Comparison of ENCODE assay signal across 16 cellular contexts in the genomic region with DNA sequence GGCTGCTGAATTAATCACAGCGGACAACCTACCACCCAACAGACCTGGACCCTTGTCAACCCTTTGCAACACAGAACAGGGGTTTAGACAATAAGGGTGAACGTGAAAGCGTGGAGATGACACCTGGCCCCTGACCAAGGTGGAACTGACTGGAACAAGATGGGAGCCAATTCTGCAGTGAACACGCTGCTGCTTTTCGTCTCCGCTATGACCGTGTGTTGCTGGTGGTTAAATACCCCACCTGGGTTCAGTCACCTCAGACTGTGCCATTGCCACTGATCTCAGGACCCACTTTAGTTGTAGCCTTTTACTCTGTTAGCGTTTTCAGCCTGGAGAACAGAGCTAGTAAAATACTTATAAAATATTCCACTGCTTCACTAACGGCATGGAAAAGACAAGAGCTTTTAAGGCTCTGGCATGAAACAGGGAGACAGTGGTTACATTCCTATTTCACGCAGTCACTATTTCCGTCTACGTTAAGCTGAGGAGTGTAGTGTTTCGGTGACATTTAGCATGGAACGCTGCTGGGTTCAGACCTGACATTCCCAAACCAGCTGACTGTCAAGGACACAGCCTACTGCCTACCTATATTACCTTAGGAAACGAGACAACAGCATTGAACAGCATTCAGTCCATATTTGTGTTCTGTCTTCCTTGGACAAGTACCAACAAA.
DNase-seq lines count a peak whose midpoint lies in the region; ATAC-seq and TF ChIP-seq lines count a peak whose summit lies in the region.
"Had no signal": no experiment of that assay in that cellular context is flagged by ENCODE, and none has a peak within 500 bp of the region (broad histone marks: within the 10 kb centered on the region; RNA-seq: fewer than 3 reads in every experiment).

No MANE protein-coding gene starts in this region.

- no peak for DNase-seq in mammary epithelial cell
- DNase-seq in breast epithelium (ENCODE audit: low spot score in 2 of 2), result no peak
- peak; percentile 55 for DNase-seq in brain microvascular endothelial cell
- peak; percentile 80 for DNase-seq in iris pigment epithelial cell (ENCODE audit: low read depth)
- peak; percentile 6 for DNase-seq in stromal cell of bone marrow (ENCODE audit: low read depth)
- no peak for DNase-seq in SHP77 (lab: John Stamatoyannopoulos, UW)
- DNase-seq in activated T-cell treated with anti-CD3 and anti-CD28 coated beads, Interleukin-2, amount 50 U/mL, for 48 hours, result no peak
- DNase-seq: 8988T; activated naive CD4-positive, alpha-beta T cell treated with anti-CD3 and anti-CD28 coated beads, Interleukin-2, amount 50 U/mL, for 16 hours; hypothalamus; NCI-H1105 treated with DMSO at 0.1 percent for 48 hours; small intestine; stimulated activated naive CD4-positive, alpha-beta T cell treated with Interleukin-2 at 50 U/mL for 16 hours; T-cell; uterus had no signal

- dilution Hi-C loops in mammary epithelial cell (cut with HindIII; ENCODE audit: low sequenced_read_pairs), result no loop called here

- H2AFZ ChIP-seq in mammary epithelial cell (ENCODE audit: low read depth, low read length), result peak overlapping the region; percentile 37

- H3K4me3 ChIP-seq in mammary epithelial cell (replicated peaks in 1 of 3; ENCODE audit: insufficient read depth in 1 of 3, low read depth in 2 of 3, low read length in 3 of 3) (no peak overlapping the region), breast epithelium (no peak overlapping the region), brain microvascular endothelial cell (ENCODE audit: low read depth, low read length) (no peak overlapping the region)
- H3K4me3 ChIP-seq: uterus had no signal

- intact Hi-C loops in mammary epithelial cell (cut with micrococcal nuclease) (no loop called here), breast epithelium (cut with DNase I; ENCODE audit: low total_unique reads) (no loop called here)

- H3K9me3 ChIP-seq in mammary epithelial cell (replicated peaks; ENCODE audit: insufficient read depth, low read length), result no peaks in the 10 kb centered on the region
- no peaks in the 10 kb centered on the region for H3K9me3 ChIP-seq in breast epithelium
- H3K9me3 ChIP-seq: uterus had no signal

- no peak overlapping the region for H3K4me2 ChIP-seq in mammary epithelial cell (ENCODE audit: insufficient read depth, low read depth, low read length)

- H3K36me3 ChIP-seq in mammary epithelial cell (ENCODE audit: insufficient read depth, low read length), result no peaks in the 10 kb centered on the region
- H3K36me3 ChIP-seq in breast epithelium, result no peaks in the 10 kb centered on the region
- no peaks in the 10 kb centered on the region for H3K36me3 ChIP-seq in brain microvascular endothelial cell (replicated peaks)
- H3K36me3 ChIP-seq: uterus had no signal

- no peak for TF ChIP-seq CTCF in mammary epithelial cell (conservative IDR thresholded peaks at IDR 0.05 in 1 of 2, IDR thresholded peaks at IDR 0.05 in 1 of 2; ENCODE audit: extremely low read depth in 1 of 2, insufficient read depth in 1 of 2, low read depth in 1 of 2, low read length in 2 of 2)
- TF ChIP-seq CTCF in breast epithelium (IDR thresholded peaks at IDR 0.05), result no peak
- no peak for TF ChIP-seq CTCF in brain microvascular endothelial cell (IDR thresholded peaks at IDR 0.05; ENCODE audit: low read depth, low read length, missing control alignments)

- H4K20me1 ChIP-seq in mammary epithelial cell (ENCODE audit: insufficient read depth, low read length), result no peaks in the 10 kb centered on the region

- H3K27me3 ChIP-seq in mammary epithelial cell (ENCODE audit: insufficient read depth, low read length) (no peaks in the 10 kb centered on the region), breast epithelium (no peaks in the 10 kb centered on the region), brain microvascular endothelial cell (replicated peaks) (no peaks in the 10 kb centered on the region)
- H3K27me3 ChIP-seq: uterus had no signal

- WGBS in mammary epithelial cell (ENCODE audit: low coverage, missing lambda C conversion rate), result 59% methylated on average over 15 of the region's 15 CpGs

- no TSS peak for BruUV-seq in mammary epithelial cell (replicated peaks; lab: Mats Ljungman, UMichigan)

- in situ Hi-C loops in mammary epithelial cell (cut with MboI; ENCODE audit: low sequenced_read_pairs in 2 of 2) (loop anchor here (10.0 to 25.0 kb wide), 2 partner anchors 155 to 183 kb away; no protein-coding TSS in a partner anchor), brain microvascular endothelial cell (cut with HindIII; ENCODE audit: low pct_ligation_motif_present, low sequenced_read_pairs) (no loop called here)

- no peak overlapping the region for H3K9ac ChIP-seq in mammary epithelial cell (ENCODE audit: insufficient read depth, low read length)

- H3K79me2 ChIP-seq in mammary epithelial cell (ENCODE audit: insufficient read depth, low read length), result no peaks in the 10 kb centered on the region

- CTCF ChIA-PET in mammary epithelial cell (lab: Charles Lee; ENCODE audit: low non-redundant PET), result interaction anchor here (0.8 kb wide), 1 partner anchor 154 kb away, joined by 37 read pairs; no protein-coding TSS in a partner anchor

- no peak overlapping the region for H3K27ac ChIP-seq in mammary epithelial cell (ENCODE audit: insufficient read depth, low read depth, low read length)
- no peak overlapping the region for H3K27ac ChIP-seq in breast epithelium
- H3K27ac ChIP-seq in brain microvascular endothelial cell, result no peak overlapping the region
- H3K27ac ChIP-seq: uterus had no signal

- TF ChIP-seq POLR2A in breast epithelium (IDR thresholded peaks at IDR 0.05), result no peak

- ATAC-seq in HG03439 (IDR thresholded peaks at IDR 0.05; ENCODE audit: unreplicated experiment), result no peak
- ATAC-seq: T-cell had no signal

- H3K4me1 ChIP-seq in mammary epithelial cell (ENCODE audit: insufficient read depth, low read length) (no peaks in the 10 kb centered on the region), breast epithelium (no peaks in the 10 kb centered on the region)
- H3K4me1 ChIP-seq: uterus had no signal

Comparison
In these comparisons a context has a peak if more than half of its experiments do, and no peak if none do; other contexts are left out.
1. DNase-seq: peak in brain microvascular endothelial cell (single experiment), iris pigment epithelial cell (single experiment) and stromal cell of bone marrow (single experiment); none in mammary epithelial cell (single experiment), breast epithelium (0 of 2), SHP77 (0 of 2) and activated T-cell treated with anti-CD3 and anti-CD28 coated beads, Interleukin-2, amount 50 U/mL, for 48 hours (0 of 2).